36 cellular contexts compared by ENCODE assay signal in the genomic region with DNA sequence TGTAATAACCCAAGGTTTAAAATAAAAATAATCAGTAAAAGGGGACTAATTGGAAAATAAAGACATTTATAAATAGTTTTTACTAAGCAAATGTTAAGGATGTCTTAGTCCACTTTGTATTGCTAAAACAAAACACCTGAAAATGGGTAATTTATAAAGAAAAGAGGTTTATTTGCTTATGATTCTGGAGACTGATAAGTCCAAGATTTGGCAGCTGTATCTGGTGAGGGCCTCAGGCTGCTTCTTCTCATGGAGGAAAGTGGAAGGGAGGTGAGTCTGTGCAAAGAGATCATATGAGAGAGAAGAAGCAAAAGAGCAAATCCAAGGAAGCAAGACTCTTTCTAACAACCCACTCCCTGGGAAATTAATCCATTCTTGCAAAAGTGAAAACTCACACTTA.
"Had no signal": no experiment of that assay in that cellular context is flagged by ENCODE, and none has a peak within 500 bp of the region (broad histone marks: within the 10 kb centered on the region; RNA-seq: fewer than 3 reads in every experiment).

No MANE protein-coding gene starts in this region.

- FAIRE-seq: astrocyte, TTC549 had no signal

- H3K9me3 Mint-ChIP-seq: activated CD4-positive, alpha-beta T cell treated with anti-CD3 and anti-CD28 coated beads, Interleukin-2, amount 10 ng/mL, durations not matched to agents 24 days and 14 days; activated naive CD4-positive, alpha-beta T cell treated with anti-CD3 and anti-CD28 coated beads, Interleukin-2, amount 50 U/mL, for 24 hours; activated naive CD8-positive, alpha-beta T cell treated with anti-CD3 and anti-CD28 coated beads, Interleukin-2, amount 10 ng/mL, durations not matched to agents 7 days and 5 days had no signal

- H3K36me3 ChIP-seq: brain microvascular endothelial cell, breast epithelium had no signal

- H3K27ac Mint-ChIP-seq: activated B cell treated with CpG ODN at 0.5 μM for 24 hours; activated CD4-positive, alpha-beta memory T cell treated with anti-CD3 and anti-CD28 coated beads for 36 hours; activated CD4-positive, alpha-beta T cell treated with anti-CD3 and anti-CD28 coated beads, Interleukin-2, amount 10 ng/mL, durations not matched to agents 24 days and 14 days; activated CD8-positive, alpha-beta T cell treated with anti-CD3 and anti-CD28 coated beads for 36 hours; activated naive CD4-positive, alpha-beta T cell treated with anti-CD3 and anti-CD28 coated beads for 36 hours; activated naive CD4-positive, alpha-beta T cell treated with anti-CD3 and anti-CD28 coated beads, Interleukin-2, amount 50 U/mL, for 24 hours; activated naive CD8-positive, alpha-beta T cell; activated naive CD8-positive, alpha-beta T cell treated with anti-CD3 and anti-CD28 coated beads, Interleukin-2, amount 10 ng/mL, durations not matched to agents 7 days and 5 days; activated naive CD8-positive, alpha-beta T cell treated with anti-CD3 and anti-CD28 coated beads, Interleukin-2, amount 50 U/mL, for 24 hours; activated T-cell treated with anti-CD3 and anti-CD28 coated beads, Interleukin-2, amount 50 U/mL, for 72 hours; activated T-helper 1 cell treated with anti-CD3 and anti-CD28 coated beads, Interleukin-12 subunit alpha, Interleukin-12 subunit beta, Interleukin-2, Interleukin-4 antibody, amounts not matched to agents 30 ng/mL and 10 ng/mL and 1 ng/mL, durations not matched to agents 14 hours and 24 hours and 36 hours; activated T-helper 17 cell treated with anti-CD3 and anti-CD28 coated beads, Interleukin-2, amount 50 U/mL, for 72 hours; T-helper 1 cell treated with Interleukin-12 subunit alpha and Interleukin-12 subunit beta and Interleukin-4 antibody, amounts not matched to agents 30 μg/mL and 1 μg/mL, for 36 hours; T-helper 2 cell treated with Interferon-gamma antibody and Interleukin-4, amounts not matched to agents 5 μg/mL and 100 μg/mL, for 36 hours had no signal

- H3K27ac ChIP-seq: body of pancreas, brain microvascular endothelial cell, breast epithelium, VCaP had no signal

- H3K4me3 Mint-ChIP-seq: activated B cell treated with CpG ODN at 0.5 μM for 24 hours; activated CD4-positive, alpha-beta memory T cell treated with anti-CD3 and anti-CD28 coated beads for 36 hours; activated CD4-positive, alpha-beta T cell treated with anti-CD3 and anti-CD28 coated beads, Interleukin-2, amount 10 ng/mL, durations not matched to agents 24 days and 14 days; activated CD8-positive, alpha-beta T cell treated with anti-CD3 and anti-CD28 coated beads for 36 hours; activated naive CD4-positive, alpha-beta T cell treated with anti-CD3 and anti-CD28 coated beads for 36 hours; activated naive CD4-positive, alpha-beta T cell treated with anti-CD3 and anti-CD28 coated beads, Interleukin-2, amount 50 U/mL, for 24 hours; activated naive CD8-positive, alpha-beta T cell; activated naive CD8-positive, alpha-beta T cell treated with anti-CD3 and anti-CD28 coated beads, Interleukin-2, amount 10 ng/mL, durations not matched to agents 7 days and 5 days; activated naive CD8-positive, alpha-beta T cell treated with anti-CD3 and anti-CD28 coated beads, Interleukin-2, amount 50 U/mL, for 24 hours; activated T-cell treated with anti-CD3 and anti-CD28 coated beads, Interleukin-2, amount 50 U/mL, for 4 hours; activated T-cell treated with anti-CD3 and anti-CD28 coated beads, Interleukin-2, amount 50 U/mL, for 72 hours; activated T-helper 1 cell treated with anti-CD3 and anti-CD28 coated beads, Interleukin-12 subunit alpha, Interleukin-12 subunit beta, Interleukin-2, Interleukin-4 antibody, amounts not matched to agents 30 ng/mL and 10 ng/mL and 1 ng/mL, durations not matched to agents 14 hours and 24 hours and 36 hours; activated T-helper 17 cell treated with anti-CD3 and anti-CD28 coated beads, Interleukin-2, amount 50 U/mL, for 72 hours; T-helper 1 cell treated with Interleukin-12 subunit alpha and Interleukin-12 subunit beta and Interleukin-4 antibody, amounts not matched to agents 30 μg/mL and 1 μg/mL, for 36 hours; T-helper 2 cell treated with Interferon-gamma antibody and Interleukin-4, amounts not matched to agents 5 μg/mL and 100 μg/mL, for 36 hours had no signal

- DNase-seq: activated B cell treated with CpG ODN at 0.5 μM for 24 hours; activated CD4-positive, alpha-beta memory T cell treated with anti-CD3 and anti-CD28 coated beads for 36 hours; activated CD4-positive, alpha-beta T cell treated with anti-CD3 and anti-CD28 coated beads for 4 hours; activated CD4-positive, alpha-beta T cell treated with anti-CD3 and anti-CD28 coated beads, Interleukin-2, amount 10 ng/mL, durations not matched to agents 24 days and 14 days; activated CD4-positive, alpha-beta T cell treated with anti-CD3 and anti-CD28 coated beads, Interleukin-2, amount 50 U/mL, for 1 hour; activated CD4-positive, alpha-beta T cell treated with anti-CD3 and anti-CD28 coated beads, Interleukin-2, amount 50 U/mL, for 4 hours; activated CD4-positive, CD25-positive, alpha-beta regulatory T cell treated with anti-CD3 and anti-CD28 coated beads, Interleukin-2, amount 50 U/mL, for 72 hours; activated CD8-positive, alpha-beta memory T cell treated with anti-CD3 and anti-CD28 coated beads, Interleukin-2, amount 50 U/mL, for 4 hours; activated CD8-positive, alpha-beta T cell treated with anti-CD3 and anti-CD28 coated beads for 36 hours; activated effector memory CD4-positive, alpha-beta T cell treated with anti-CD3 and anti-CD28 coated beads, Interleukin-2, amount 50 U/mL, for 16 hours; activated gamma-delta T cell treated with Interleukin-2 at 50 U/mL for 16 hours; activated naive CD4-positive, alpha-beta T cell; activated naive CD4-positive, alpha-beta T cell treated with anti-CD3 and anti-CD28 coated beads for 36 hours; activated naive CD8-positive, alpha-beta T cell treated with anti-CD3 and anti-CD28 coated beads, Interleukin-2, amount 10 ng/mL, durations not matched to agents 7 days and 5 days; activated naive CD8-positive, alpha-beta T cell treated with anti-CD3 and anti-CD28 coated beads, Interleukin-2, amount 50 U/mL, for 24 hours; activated T-cell treated with anti-CD3 and anti-CD28 coated beads for 4 hours; activated T-cell treated with anti-CD3 and anti-CD28 coated beads, Interleukin-2, amount 50 U/mL, for 1 hour; activated T-cell treated with anti-CD3 and anti-CD28 coated beads, Interleukin-2, amount 50 U/mL, for 4 hours; activated T-cell treated with anti-CD3 and anti-CD28 coated beads, Interleukin-2, amount 50 U/mL, for 72 hours; aorta; body of pancreas; brain microvascular endothelial cell; central memory CD4-positive, alpha-beta T cell; T-helper 1 cell; T-helper 2 cell; T-helper 9 cell had no signal

- H3K4me1 Mint-ChIP-seq: activated CD4-positive, alpha-beta T cell treated with anti-CD3 and anti-CD28 coated beads, Interleukin-2, amount 10 ng/mL, durations not matched to agents 24 days and 14 days; activated naive CD4-positive, alpha-beta T cell treated with anti-CD3 and anti-CD28 coated beads, Interleukin-2, amount 50 U/mL, for 24 hours; activated naive CD8-positive, alpha-beta T cell treated with anti-CD3 and anti-CD28 coated beads, Interleukin-2, amount 10 ng/mL, durations not matched to agents 7 days and 5 days; activated naive CD8-positive, alpha-beta T cell treated with anti-CD3 and anti-CD28 coated beads, Interleukin-2, amount 50 U/mL, for 24 hours; activated T-helper 17 cell treated with anti-CD3 and anti-CD28 coated beads, Interleukin-2, amount 50 U/mL, for 72 hours had no signal

- H3K27me3 Mint-ChIP-seq: activated B cell treated with CpG ODN at 0.5 μM for 24 hours; activated CD4-positive, alpha-beta memory T cell treated with anti-CD3 and anti-CD28 coated beads for 36 hours; activated CD4-positive, alpha-beta T cell treated with anti-CD3 and anti-CD28 coated beads, Interleukin-2, amount 10 ng/mL, durations not matched to agents 24 days and 14 days; activated CD8-positive, alpha-beta T cell treated with anti-CD3 and anti-CD28 coated beads for 36 hours; activated naive CD4-positive, alpha-beta T cell treated with anti-CD3 and anti-CD28 coated beads, Interleukin-2, amount 50 U/mL, for 24 hours; activated naive CD8-positive, alpha-beta T cell; activated naive CD8-positive, alpha-beta T cell treated with anti-CD3 and anti-CD28 coated beads, Interleukin-2, amount 10 ng/mL, durations not matched to agents 7 days and 5 days; activated naive CD8-positive, alpha-beta T cell treated with anti-CD3 and anti-CD28 coated beads, Interleukin-2, amount 50 U/mL, for 24 hours; activated T-helper 17 cell treated with anti-CD3 and anti-CD28 coated beads, Interleukin-2, amount 50 U/mL, for 72 hours had no signal

- H3K4me3 ChIP-seq: body of pancreas, breast epithelium had no signal

- H3K9me3 ChIP-seq: body of pancreas, breast epithelium had no signal

- H3K36me3 Mint-ChIP-seq: activated CD4-positive, alpha-beta memory T cell treated with anti-CD3 and anti-CD28 coated beads for 36 hours; activated naive CD4-positive, alpha-beta T cell treated with anti-CD3 and anti-CD28 coated beads, Interleukin-2, amount 50 U/mL, for 24 hours; activated naive CD8-positive, alpha-beta T cell; activated naive CD8-positive, alpha-beta T cell treated with anti-CD3 and anti-CD28 coated beads, Interleukin-2, amount 10 ng/mL, durations not matched to agents 7 days and 5 days had no signal

- H3K27me3 ChIP-seq: body of pancreas, brain microvascular endothelial cell, breast epithelium had no signal
